24 cellular contexts compared by ENCODE assay signal in genomic region chr5:158977642-158978041, GRCh38.
A peak's percentile ranks its signal among the peaks of the same experiment; 100 is the strongest.
DNase-seq lines count a peak whose midpoint lies in the region; ATAC-seq and TF ChIP-seq lines count a peak whose summit lies in the region.
"Had no signal": no experiment of that assay in that cellular context is flagged by ENCODE, and none has a peak within 500 bp of the region (broad histone marks: within the 10 kb centered on the region; RNA-seq: fewer than 3 reads in every experiment).

No MANE protein-coding gene starts in this region.

- H3K4me1 ChIP-seq in BLaER1 (peaks cover 83% of the 10 kb centered on the region), IMR-90 (ENCODE audit: control insufficient read depth, insufficient read depth, low read length) (peaks cover 9% of the 10 kb centered on the region), esophagus muscularis mucosa (peaks cover 26 to 58% (median 42%) of the 10 kb centered on the region in 4 donors), skeletal muscle tissue (ENCODE audit: control insufficient read depth in 3 of 3, insufficient read depth in 3 of 3, low read length in 3 of 3) (peaks cover 9 to 14% (median 10%) of the 10 kb centered on the region in 3 donors)

- H3K56ac ChIP-seq in IMR-90 (ENCODE audit: extremely low read depth, insufficient read depth, low read length), result no peak overlapping the region

- no peak overlapping the region for H3K27ac ChIP-seq in BLaER1
- no peak overlapping the region for H3K27ac ChIP-seq in IMR-90 (ENCODE audit: insufficient read depth, low read length)
- peak overlapping the region; percentile 8 to 33 (median 13) for H3K27ac ChIP-seq in esophagus muscularis mucosa (replicated peaks in 1 of 4)
- peak overlapping the region; percentile 45 for H3K27ac ChIP-seq in skeletal muscle tissue (ENCODE audit: low read depth, low read length)
- H3K27ac ChIP-seq: cardiac muscle cell, GM23248, ovary had no signal

- H3K79me1 ChIP-seq in IMR-90 (ENCODE audit: low read depth in 1 of 2, low read length in 2 of 2), result no peaks in the 10 kb centered on the region

- DNase-seq in IMR-90, result no peak
- no peak for DNase-seq in esophagus muscularis mucosa (ENCODE audit: extremely low spot score)
- DNase-seq in NCI-H1417 treated with DMSO at 0.1 percent for 48 hours (lab: John Stamatoyannopoulos, UW), result no peak
- DNase-seq in NCI-H510A treated with DMSO at 0.1 percent for 48 hours (lab: John Stamatoyannopoulos, UW), result no peak
- DNase-seq: activated CD4-positive, CD25-positive, alpha-beta regulatory T cell treated with anti-CD3 and anti-CD28 coated beads, Interleukin-2, amount 50 U/mL, for 72 hours; activated CD8-positive, alpha-beta T cell treated with anti-CD3 and anti-CD28 coated beads for 36 hours; activated gamma-delta T cell; HFFc6; left cardiac atrium; mesendoderm; MG63; NCI-H1417; NCI-H2081 treated with DMSO at 0.1 percent for 48 hours; NCI-H446 treated with DMSO at 0.1 percent for 48 hours; ovary; stimulated activated CD4-positive, alpha-beta T cell treated with anti-CD3 and anti-CD28 coated beads, Interleukin-4, amount 100 ng/mL, for 4 hours; stimulated activated naive CD8-positive, alpha-beta T cell treated with anti-CD3 and anti-CD28 coated beads, Interleukin-15, Interleukin-2, amounts not matched to agents 100 U/mL and 50 U/mL, for 24 hours had no signal

- TF ChIP-seq RAD21 in IMR-90 (IDR thresholded peaks at IDR 0.05; ENCODE audit: low read length), result no peak

- TF ChIP-seq CTCF in IMR-90 (conservative IDR thresholded peaks at IDR 0.05; ENCODE audit: low read depth, low read length), result no peak
- TF ChIP-seq CTCF in esophagus muscularis mucosa (IDR thresholded peaks at IDR 0.05), result no peak

- no peak overlapping the region for H3K23ac ChIP-seq in IMR-90 (ENCODE audit: low read depth, low read length)

- peak overlapping the region; percentile 13; the same call in 1 of the 2 replicates for H2AK5ac ChIP-seq in IMR-90 (ENCODE audit: low read depth, low read length)

- no peak overlapping the region; the same call in 1 of the 2 replicates for H2BK120ac ChIP-seq in IMR-90 (ENCODE audit: low read depth, low read length)

- no peak for ATAC-seq in IMR-90 (ENCODE audit: low read depth)
- ATAC-seq in HG03135 (IDR thresholded peaks at IDR 0.05; ENCODE audit: unreplicated experiment), result no peak
- ATAC-seq: activated CD8-positive, alpha-beta T cell treated with anti-CD3 and anti-CD28 coated beads for 36 hours; K562; stimulated activated naive CD8-positive, alpha-beta T cell treated with anti-CD3 and anti-CD28 coated beads, Interleukin-15, Interleukin-2, amounts not matched to agents 100 U/mL and 50 U/mL, for 24 hours had no signal

- no peak overlapping the region for H3K14ac ChIP-seq in IMR-90 (replicated peaks; ENCODE audit: low read depth, low read length)

- no peaks in the 10 kb centered on the region for H3K9me1 ChIP-seq in IMR-90 (ENCODE audit: insufficient read depth, low read length)

- TF ChIP-seq EP300 in esophagus muscularis mucosa (IDR thresholded peaks at IDR 0.05), result no peak

- H2BK5ac ChIP-seq in IMR-90 (ENCODE audit: low read depth, low read length, poor library complexity, severe bottlenecking), result no peak overlapping the region

- no peak overlapping the region for H2BK15ac ChIP-seq in IMR-90 (ENCODE audit: low read depth, low read length)

- H3K9me3 ChIP-seq in BLaER1, result no peaks in the 10 kb centered on the region
- H3K9me3 ChIP-seq in IMR-90 (ENCODE audit: control insufficient read depth, insufficient read depth, low read length), result no peaks in the 10 kb centered on the region
- H3K9me3 ChIP-seq in esophagus muscularis mucosa, result no peaks in the 10 kb centered on the region
- no peaks in the 10 kb centered on the region for H3K9me3 ChIP-seq in skeletal muscle tissue (ENCODE audit: control insufficient read depth in 3 of 3, low read length in 3 of 3)
- H3K9me3 ChIP-seq: ovary, tibial nerve had no signal

- POLR2A ChIA-PET in IMR-90 (lab: Charles Lee; ENCODE audit: unreplicated experiment), result no interaction called here

- no peak overlapping the region for H3K18ac ChIP-seq in IMR-90 (ENCODE audit: low read depth, low read length)

- no peak overlapping the region for H4K5ac ChIP-seq in IMR-90 (ENCODE audit: low read depth, low read length)

- H2AFZ ChIP-seq in IMR-90 (replicated peaks; ENCODE audit: low read length, poor library complexity), result no peak overlapping the region
- H2AFZ ChIP-seq: GM23248 had no signal

- H2BK20ac ChIP-seq in IMR-90 (ENCODE audit: low read depth, low read length), result no peak overlapping the region

- WGBS in IMR-90 (ENCODE audit: extremely low coverage in 2 of 2, insufficient read length in 1 of 2), 2 experiments, result no CpG with 5 or more reads among the region's 7 CpGs
- WGBS in esophagus muscularis mucosa, result 89% methylated on average over 7 of the region's 7 CpGs

- no peak overlapping the region for H3K4ac ChIP-seq in IMR-90 (ENCODE audit: low read depth, low read length)

- no peak overlapping the region for H4K8ac ChIP-seq in IMR-90 (ENCODE audit: low read depth in 2 of 2, low read length in 2 of 2)

- intact Hi-C loops in IMR-90 (cut with micrococcal nuclease) (no loop called here), esophagus muscularis mucosa (cut with DNase I) (no loop called here)

- TF ChIP-seq POLR2A in IMR-90 (IDR thresholded peaks at IDR 0.05; ENCODE audit: low read depth, low read length) (no peak), esophagus muscularis mucosa (IDR thresholded peaks at IDR 0.05; ENCODE audit: low read depth) (no peak)

- H3K27me3 ChIP-seq in BLaER1, result no peaks in the 10 kb centered on the region
- no peaks in the 10 kb centered on the region for H3K27me3 ChIP-seq in IMR-90 (ENCODE audit: control insufficient read depth, insufficient read depth, low read length)
- H3K27me3 ChIP-seq in esophagus muscularis mucosa, result no peaks in the 10 kb centered on the region
- no peaks in the 10 kb centered on the region for H3K27me3 ChIP-seq in skeletal muscle tissue (ENCODE audit: control insufficient read depth in 3 of 3, insufficient read depth in 3 of 3, low read length in 3 of 3)
- H3K27me3 ChIP-seq: cardiac muscle cell, MG63, ovary, tibial nerve had no signal

- H4K20me1 ChIP-seq in BLaER1, result peaks cover 100% of the 10 kb centered on the region
- no peaks in the 10 kb centered on the region for H4K20me1 ChIP-seq in IMR-90 (ENCODE audit: insufficient read depth, low read length)

- CTCF ChIA-PET in IMR-90 (lab: Yijun Ruan, JAX), result interaction anchor here (0.6 kb wide), 1 partner anchor 46 kb away, joined by 3 read pairs; no protein-coding TSS in a partner anchor

- dilution Hi-C loops in IMR-90 (cut with HindIII; ENCODE audit: low sequenced_read_pairs, unreplicated experiment), result no loop called here

- H3K4me3 ChIP-seq in BLaER1 (no peak overlapping the region), IMR-90 (ENCODE audit: insufficient read depth, low read depth, low read length) (no peak overlapping the region), esophagus muscularis mucosa (no peak overlapping the region), skeletal muscle tissue (ENCODE audit: low read length in 3 of 3) (no peak overlapping the region)
- H3K4me3 ChIP-seq: cardiac muscle cell, GM23248, K562, MG63, ovary, tibial nerve had no signal

- peaks cover 88% of the 10 kb centered on the region for H3K36me3 ChIP-seq in BLaER1
- H3K36me3 ChIP-seq in IMR-90 (ENCODE audit: control insufficient read depth, insufficient read depth, low read length), result no peaks in the 10 kb centered on the region
- no peaks in the 10 kb centered on the region for H3K36me3 ChIP-seq in esophagus muscularis mucosa
- H3K36me3 ChIP-seq in skeletal muscle tissue (ENCODE audit: control insufficient read depth in 3 of 3, insufficient read depth in 3 of 3, low read length in 3 of 3), result no peaks in the 10 kb centered on the region
- H3K36me3 ChIP-seq: cardiac muscle cell, MG63, ovary, tibial nerve had no signal

- H4K91ac ChIP-seq in IMR-90 (ENCODE audit: insufficient read depth, low read depth, low read length), result no peak overlapping the region

- BruUV-seq in IMR-90 (replicated peaks; lab: Mats Ljungman, UMichigan), result no TSS peak

- no peak overlapping the region for H2AK9ac ChIP-seq in IMR-90 (replicated peaks; ENCODE audit: low read depth, low read length, poor library complexity)

- in situ Hi-C loops in IMR-90 (cut with MboI; ENCODE audit: low sequenced_read_pairs), result no loop called here

- H3K9ac ChIP-seq in BLaER1, result no peak overlapping the region
- no peak overlapping the region for H3K9ac ChIP-seq in IMR-90 (ENCODE audit: low read depth, low read length)
- no peak overlapping the region for H3K9ac ChIP-seq in skeletal muscle tissue (ENCODE audit: low read depth in 1 of 3, low read length in 3 of 3)
- H3K9ac ChIP-seq: GM23248 had no signal

- peak overlapping the region; percentile 33 for H3K4me2 ChIP-seq in BLaER1
- no peak overlapping the region for H3K4me2 ChIP-seq in IMR-90 (ENCODE audit: low read depth, low read length)

TF ChIP-seq in IMR-90, 13 proteins besides CTCF, POLR2A, EP300 and RAD21 (continues in another document):
- no peak for TF ChIP-seq RFX5 (IDR thresholded peaks at IDR 0.05; ENCODE audit: low read depth, low read length)
- TF ChIP-seq RCOR1 (IDR thresholded peaks at IDR 0.05; ENCODE audit: insufficient replicate concordance, low read length), result no peak
- no peak for TF ChIP-seq USF2 (IDR thresholded peaks at IDR 0.05; ENCODE audit: low read depth, low read length)
- no peak for TF ChIP-seq MAFK (IDR thresholded peaks at IDR 0.05; ENCODE audit: low read depth, low read length)
- no peak for TF ChIP-seq CHD1 (IDR thresholded peaks at IDR 0.05; ENCODE audit: low read depth, low read length)
- TF ChIP-seq BHLHE40 (IDR thresholded peaks at IDR 0.05; ENCODE audit: low read depth, low read length), result no peak
- TF ChIP-seq CEBPB (IDR thresholded peaks at IDR 0.05; ENCODE audit: low read depth, low read length), result no peak
- TF ChIP-seq MXI1 (IDR thresholded peaks at IDR 0.05; ENCODE audit: borderline replicate concordance, low read depth, low read length), result no peak
- no peak for TF ChIP-seq FOS (IDR thresholded peaks at IDR 0.05; ENCODE audit: low read depth, low read length)
- TF ChIP-seq NFE2L2 (IDR thresholded peaks at IDR 0.05; ENCODE audit: low read depth, low read length), result no peak
- TF ChIP-seq SMC3 (IDR thresholded peaks at IDR 0.05; ENCODE audit: low read depth, low read length), result no peak
- no peak for TF ChIP-seq MAZ (IDR thresholded peaks at IDR 0.05; ENCODE audit: borderline replicate concordance, low read depth, low read length)

Comparison
In these comparisons a context has a peak if more than half of its experiments do, and no peak if none do; other contexts are left out.
1. H3K27ac ChIP-seq: peak in esophagus muscularis mucosa (4 of 4) and skeletal muscle tissue (single experiment); none in BLaER1 (single experiment) and IMR-90 (single experiment).